Comparison of ENCODE assay signal across 1 cellular context in genomic region chr14:68795602-68796417, GRCh38.
TF ChIP-seq lines count a peak whose summit lies in the region.

No MANE protein-coding gene starts in this region.

TF ChIP-seq in GM12878, 131 proteins besides CTCF, POLR2A, EP300 and RAD21 (continued from another document and continues in another):
- TF ChIP-seq IRF3 (IDR thresholded peaks at IDR 0.05) (no peak), ATF3 (IDR thresholded peaks at IDR 0.05; ENCODE audit: borderline replicate concordance, extremely low read depth, low read depth, low read length) (no peak), ZBTB4 (CRISPR knock-in tag; IDR thresholded peaks at IDR 0.05) (no peak), NR2C1 (IDR thresholded peaks at IDR 0.05) (peak; percentile 69), LARP7 (IDR thresholded peaks at IDR 0.05) (peak; percentile 82), TBL1XR1 (IDR thresholded peaks at IDR 0.05; ENCODE audit: low read depth, low read length) (peak; percentile 85), KDM1A (IDR thresholded peaks at IDR 0.05; ENCODE audit: borderline replicate concordance) (no peak), CHD2 (IDR thresholded peaks at IDR 0.05; ENCODE audit: borderline replicate concordance, low read depth, low read length) (0 out of 2 replicates have a peak, but pooled peaks have one; percentile 20), REST (IDR thresholded peaks at IDR 0.05; ENCODE audit: low read depth, low read length) (peak; percentile 33; the same call in 1 of the 2 replicates), SUPT20H (IDR thresholded peaks at IDR 0.05; ENCODE audit: borderline replicate concordance, control insufficient read depth, low read depth, low read length) (no peak), GABPA (IDR thresholded peaks at IDR 0.05; ENCODE audit: low read depth) (no peak), USF2 (IDR thresholded peaks at IDR 0.05; ENCODE audit: borderline replicate concordance, low read depth, low read length) (no peak), YY1 (IDR thresholded peaks at IDR 0.05; ENCODE audit: low read depth, low read length) (no peak), MXI1 (IDR thresholded peaks at IDR 0.05; ENCODE audit: low read depth, low read length) (no peak; the same call in 1 of the 2 replicates), NKRF (conservative IDR thresholded peaks at IDR 0.05) (no peak; the same call in 1 of the 2 replicates), CREM (IDR thresholded peaks at IDR 0.05; ENCODE audit: low read depth) (peak; percentile 68), SKIL (IDR thresholded peaks at IDR 0.05; ENCODE audit: low read depth, poor library complexity, severe bottlenecking) (no peak), ELK1 (IDR thresholded peaks at IDR 0.05; ENCODE audit: low read depth, low read length) (peak; percentile 32; the same call in 1 of the 2 replicates), RFX5 (IDR thresholded peaks at IDR 0.05; ENCODE audit: low read depth, low read length) (no peak), EGR1 (IDR thresholded peaks at IDR 0.05; ENCODE audit: borderline replicate concordance in 1 of 2, low read depth in 2 of 2, low read length in 2 of 2) (peak in 1 of 2 experiments; percentile 67; a peak in 2 of 3 replicates), MLLT1 (IDR thresholded peaks at IDR 0.05) (peak; percentile 54), SMARCA5 (IDR thresholded peaks at IDR 0.05) (no peak), HDAC2 (IDR thresholded peaks at IDR 0.05) (no peak), TCF12 (IDR thresholded peaks at IDR 0.05; ENCODE audit: low read depth, low read length) (peak; percentile 73), KAT2A (conservative IDR thresholded peaks at IDR 0.05; ENCODE audit: control insufficient read depth, low read depth, low read length) (no peak), ZNF217 (IDR thresholded peaks at IDR 0.05) (no peak; the same call in 1 of the 2 replicates), NR2F1 (conservative IDR thresholded peaks at IDR 0.05) (peak; percentile 98), RUNX3 (IDR thresholded peaks at IDR 0.05; ENCODE audit: low read length) (no peak), BCLAF1 (IDR thresholded peaks at IDR 0.05) (no peak), NFXL1 (IDR thresholded peaks at IDR 0.05; ENCODE audit: borderline replicate concordance) (no peak), CEBPZ (IDR thresholded peaks at IDR 0.05; ENCODE audit: low read depth, low read length) (no peak), WRNIP1 (IDR thresholded peaks at IDR 0.05; ENCODE audit: borderline replicate concordance, low read depth, low read length) (no peak)
